Comparison of ENCODE assay signal across 14 cellular contexts in genomic region chr3:94456332-94456731, GRCh38.
DNase-seq lines count a peak whose midpoint lies in the region; TF ChIP-seq lines count a peak whose summit lies in the region.
"Had no signal": no experiment of that assay in that cellular context is flagged by ENCODE, and none has a peak within 500 bp of the region (broad histone marks: within the 10 kb centered on the region; RNA-seq: fewer than 3 reads in every experiment).

No MANE protein-coding gene starts in this region.

- H3K9me3 ChIP-seq in spleen = no peaks in the 10 kb centered on the region
- H3K9me3 ChIP-seq: BE2C, Caco-2 had no signal

- no peak overlapping the region for H3K4me3 ChIP-seq in HFF-Myc (replicated peaks; ENCODE audit: low read depth, low read length)
- no peak overlapping the region for H3K4me3 ChIP-seq in spleen

- DNase-seq in Ammon's horn (ENCODE audit: low spot score) (peak; percentile 3), HFF-Myc (ENCODE audit: extremely low read depth, low read depth) (peak; percentile 5), mesothelial cell of epicardium (ENCODE audit: low spot score in 2 of 2, unreplicated experiment in 2 of 2) (no peak), SHP77 (lab: John Stamatoyannopoulos, UW) (no peak), spleen (no peak)
- no peak for DNase-seq in stimulated activated CD4-positive, alpha-beta T cell treated with anti-CD3 and anti-CD28 coated beads, Interleukin-4, amount 100 ng/mL, for 1 hour
- no peak for DNase-seq in stimulated activated CD4-positive, alpha-beta T cell treated with anti-CD3 and anti-CD28 coated beads, Interleukin-2, amount 100 ng/mL, for 24 hours
- DNase-seq: 8988T; BE2C; C1 segment of cervical spinal cord; Caco-2; CD4-positive, CD25-positive, alpha-beta regulatory T cell; CD8-positive, alpha-beta memory T cell; H9 had no signal

- H3K36me3 ChIP-seq in spleen = no peaks in the 10 kb centered on the region
- H3K36me3 ChIP-seq: BE2C had no signal

- H3K4me3 Mint-ChIP-seq in mesothelial cell of epicardium = no peak overlapping the region
- H3K4me3 Mint-ChIP-seq: CD8-positive, alpha-beta memory T cell; H9 had no signal

- TF ChIP-seq POLR2A in spleen (IDR thresholded peaks at IDR 0.05) = no peak

- intact Hi-C loops in spleen (cut with DNase I; ENCODE audit: low total_unique reads) = no loop called here

- no peaks in the 10 kb centered on the region for H3K36me3 Mint-ChIP-seq in mesothelial cell of epicardium
- H3K36me3 Mint-ChIP-seq: CD4-positive, CD25-positive, alpha-beta regulatory T cell; CD8-positive, alpha-beta memory T cell had no signal

- no peaks in the 10 kb centered on the region for H3K4me1 Mint-ChIP-seq in mesothelial cell of epicardium
- H3K4me1 Mint-ChIP-seq: CD4-positive, CD25-positive, alpha-beta regulatory T cell; CD8-positive, alpha-beta memory T cell had no signal

- no peak overlapping the region for H3K27ac ChIP-seq in spleen

- no peaks in the 10 kb centered on the region for H3K9me3 Mint-ChIP-seq in mesothelial cell of epicardium
- H3K9me3 Mint-ChIP-seq: H9 had no signal

- WGBS in spleen, 5 donors = 84 to 90% (median 88%) methylated on average over 7 of the region's 7 CpGs

- H3K4me1 ChIP-seq in spleen = no peaks in the 10 kb centered on the region
- H3K4me1 ChIP-seq: BE2C, Caco-2 had no signal

- no peak for TF ChIP-seq CTCF in HFF-Myc (IDR thresholded peaks at IDR 0.05; ENCODE audit: low read depth, low read length, missing control alignments)
- TF ChIP-seq CTCF in mesothelial cell of epicardium (IDR thresholded peaks at IDR 0.05; ENCODE audit: unreplicated experiment) = no peak
- TF ChIP-seq CTCF in spleen (IDR thresholded peaks at IDR 0.05 in 8 of 11, conservative IDR thresholded peaks at IDR 0.05 in 3 of 11) = no peak

- no peaks in the 10 kb centered on the region for H3K27me3 ChIP-seq in spleen (replicated peaks in 1 of 7)
- H3K27me3 ChIP-seq: BE2C had no signal

- H3K27me3 Mint-ChIP-seq in mesothelial cell of epicardium (ENCODE audit: low read depth) = peaks cover 3% of the 10 kb centered on the region
- H3K27me3 Mint-ChIP-seq: CD4-positive, CD25-positive, alpha-beta regulatory T cell; CD8-positive, alpha-beta memory T cell had no signal

- peak overlapping the region; percentile 1 for H3K27ac Mint-ChIP-seq in mesothelial cell of epicardium
- H3K27ac Mint-ChIP-seq: CD4-positive, CD25-positive, alpha-beta regulatory T cell; CD8-positive, alpha-beta memory T cell; H9 had no signal

Comparison
In these comparisons a context has a peak if more than half of its experiments do, and no peak if none do; other contexts are left out.
1. DNase-seq: peak in Ammon's horn (single experiment) and HFF-Myc (single experiment); none in mesothelial cell of epicardium (0 of 2), SHP77 (0 of 2), stimulated activated CD4-positive, alpha-beta T cell treated with anti-CD3 and anti-CD28 coated beads, Interleukin-4, amount 100 ng/mL, for 1 hour (single experiment), stimulated activated CD4-positive, alpha-beta T cell treated with anti-CD3 and anti-CD28 coated beads, Interleukin-2, amount 100 ng/mL, for 24 hours (0 of 2) and spleen (single experiment).